In genomic region chr6:129105793-129106192, GRCh38 we compare ENCODE assay signal across 1 cellular context.
TF ChIP-seq lines count a peak whose summit lies in the region.

No MANE protein-coding gene starts in this region.

TF ChIP-seq in GM23338, 12 proteins besides CTCF, POLR2A, EP300 and RAD21 (continued from another document):
- no peak for TF ChIP-seq ZNF462 (CRISPR knock-in tag; IDR thresholded peaks at IDR 0.05)
- no peak for TF ChIP-seq EZH2phosphoT487 (IDR thresholded peaks at IDR 0.05; ENCODE audit: unreplicated experiment)
- TF ChIP-seq ZNF114 (CRISPR knock-in tag; IDR thresholded peaks at IDR 0.05): no peak
- TF ChIP-seq POLR2AphosphoS5 (IDR thresholded peaks at IDR 0.05; ENCODE audit: low read depth): no peak
- TF ChIP-seq REST (IDR thresholded peaks at IDR 0.05; ENCODE audit: unreplicated experiment): no peak
- TF ChIP-seq STAT1 (IDR thresholded peaks at IDR 0.05; ENCODE audit: unreplicated experiment): no peak
- TF ChIP-seq ETS1 (IDR thresholded peaks at IDR 0.05): no peak
- no peak for TF ChIP-seq NANOG (IDR thresholded peaks at IDR 0.05; ENCODE audit: borderline replicate concordance)
- no peak for TF ChIP-seq JUNB (IDR thresholded peaks at IDR 0.05; ENCODE audit: unreplicated experiment)
- no peak for TF ChIP-seq ZNF331 (CRISPR knock-in tag; IDR thresholded peaks at IDR 0.05; ENCODE audit: low read depth)
- TF ChIP-seq EZH2 (IDR thresholded peaks at IDR 0.05; ENCODE audit: low read depth, unreplicated experiment): no peak
